In genomic region chr12:102062419-102062806, GRCh38 we compare ENCODE assay signal across 8 cellular contexts. TPM values are rescaled to one million over a fixed set of nuclear protein-coding genes. Genes with fewer than 3 reads are reported as not detected.
DNase-seq lines count a peak whose midpoint lies in the region; ATAC-seq lines count a peak whose summit lies in the region.

No MANE protein-coding gene starts in this region.

- peaks cover 5% of the 10 kb centered on the region for H3K4me1 ChIP-seq in iPS-18a (ENCODE audit: control insufficient read depth, low read depth, low read length)
- H3K4me1 ChIP-seq in stomach smooth muscle (ENCODE audit: control insufficient read depth, insufficient read depth, low read length) = peaks cover 4% of the 10 kb centered on the region

- peak overlapping the region; percentile 94 for H3K4me3 Mint-ChIP-seq in activated T-cell treated with anti-CD3 and anti-CD28 coated beads, Interleukin-2, amount 50 U/mL, for 24 hours
- H3K4me3 Mint-ChIP-seq in activated CD4-positive, alpha-beta memory T cell treated with anti-CD3 and anti-CD28 coated beads, Interleukin-2, amount 10 ng/mL, durations not matched to agents 7 days and 5 days = peak overlapping the region; percentile 82

- H3K27me3 ChIP-seq in iPS-18a (ENCODE audit: control insufficient read depth, insufficient read depth, low read length) (no peaks in the 10 kb centered on the region), stomach smooth muscle (ENCODE audit: control insufficient read depth in 1 of 2, insufficient read depth in 2 of 2, low read length in 2 of 2) (no peaks in the 10 kb centered on the region)

- no peaks in the 10 kb centered on the region for H3K9me3 Mint-ChIP-seq in activated T-cell treated with anti-CD3 and anti-CD28 coated beads, Interleukin-2, amount 50 U/mL, for 24 hours
- H3K9me3 Mint-ChIP-seq in activated CD4-positive, alpha-beta memory T cell treated with anti-CD3 and anti-CD28 coated beads, Interleukin-2, amount 10 ng/mL, durations not matched to agents 7 days and 5 days = no peaks in the 10 kb centered on the region

- H3K4me3 ChIP-seq in iPS-18a (ENCODE audit: low read length) (peak overlapping the region; percentile 88), stomach smooth muscle (ENCODE audit: low read length in 2 of 2) (peak overlapping the region; percentile 91 to 94)

- peak overlapping the region; percentile 98 for H3K27ac Mint-ChIP-seq in activated T-cell treated with anti-CD3 and anti-CD28 coated beads, Interleukin-2, amount 50 U/mL, for 24 hours
- H3K27ac Mint-ChIP-seq in activated CD4-positive, alpha-beta memory T cell treated with anti-CD3 and anti-CD28 coated beads, Interleukin-2, amount 10 ng/mL, durations not matched to agents 7 days and 5 days = peak overlapping the region; percentile 89

- ATAC-seq in GM21717 (IDR thresholded peaks at IDR 0.05; ENCODE audit: unreplicated experiment) = no peak

- H3K9me3 ChIP-seq in iPS-18a (ENCODE audit: control insufficient read depth, low read depth, low read length) (no peaks in the 10 kb centered on the region), stomach smooth muscle (ENCODE audit: control insufficient read depth in 2 of 2, low read length in 2 of 2) (no peaks in the 10 kb centered on the region)

- H3K9ac ChIP-seq in iPS-18a (ENCODE audit: low read length) (no peak overlapping the region), stomach smooth muscle (ENCODE audit: low read length in 2 of 2) (no peak overlapping the region)

- H3K36me3 ChIP-seq in iPS-18a (ENCODE audit: control insufficient read depth, low read depth, low read length) = no peaks in the 10 kb centered on the region
- H3K36me3 ChIP-seq in stomach smooth muscle (ENCODE audit: control insufficient read depth in 2 of 2, insufficient read depth in 2 of 2, low read length in 2 of 2) = peaks cover 0 to 8% of the 10 kb centered on the region in 2 donors

- no peak overlapping the region for H3K27ac ChIP-seq in iPS-18a (ENCODE audit: low read length)
- H3K27ac ChIP-seq in stomach smooth muscle (ENCODE audit: low read length) = no peak overlapping the region

- peaks cover 34% of the 10 kb centered on the region for H3K4me1 Mint-ChIP-seq in activated T-cell treated with anti-CD3 and anti-CD28 coated beads, Interleukin-2, amount 50 U/mL, for 24 hours (ENCODE audit: low read depth)
- peaks cover 47% of the 10 kb centered on the region for H3K4me1 Mint-ChIP-seq in activated CD4-positive, alpha-beta memory T cell treated with anti-CD3 and anti-CD28 coated beads, Interleukin-2, amount 10 ng/mL, durations not matched to agents 7 days and 5 days

- POLR2A ChIA-PET in activated CD4-positive, alpha-beta memory T cell treated with anti-CD3 and anti-CD28 coated beads, Interleukin-2, amount 10 ng/mL, durations not matched to agents 7 days and 5 days (lab: Charles Lee) = interaction anchor here (0.6 to 2.5 kb wide), 21 partner anchors 12 to 1868 kb away, joined by 3 to 48 read pairs (median 4); partner anchors contain the start of genes HSP90B1, NUP37 and PARPBP

- H3K36me3 Mint-ChIP-seq in activated T-cell treated with anti-CD3 and anti-CD28 coated beads, Interleukin-2, amount 50 U/mL, for 24 hours (ENCODE audit: low read depth) = peaks cover 35% of the 10 kb centered on the region
- H3K36me3 Mint-ChIP-seq in activated CD4-positive, alpha-beta memory T cell treated with anti-CD3 and anti-CD28 coated beads, Interleukin-2, amount 10 ng/mL, durations not matched to agents 7 days and 5 days (ENCODE audit: low read depth) = peaks cover 34% of the 10 kb centered on the region

- H3K27me3 Mint-ChIP-seq in activated T-cell treated with anti-CD3 and anti-CD28 coated beads, Interleukin-2, amount 50 U/mL, for 24 hours = peaks cover 4% of the 10 kb centered on the region
- no peaks in the 10 kb centered on the region for H3K27me3 Mint-ChIP-seq in activated CD4-positive, alpha-beta memory T cell treated with anti-CD3 and anti-CD28 coated beads, Interleukin-2, amount 10 ng/mL, durations not matched to agents 7 days and 5 days

- CTCF ChIA-PET in activated CD4-positive, alpha-beta memory T cell treated with anti-CD3 and anti-CD28 coated beads, Interleukin-2, amount 10 ng/mL, durations not matched to agents 7 days and 5 days (lab: Charles Lee) = interaction anchor here (0.8 to 1.3 kb wide), 2 partner anchors 58 to 232 kb away, joined by 3 to 5 read pairs; partner anchors contain the start of gene GNPTAB

- DNase-seq in activated T-cell treated with anti-CD3 and anti-CD28 coated beads, Interleukin-2, amount 50 U/mL, for 24 hours = no peak
- DNase-seq in activated T-cell treated with anti-CD3 and anti-CD28 coated beads for 4 hours (no peak), NCI-H2196 (lab: John Stamatoyannopoulos, UW; ENCODE audit: unreplicated experiment) (no peak), GM19240 (ENCODE audit: insufficient read length, low spot score) (no peak)
- no peak for DNase-seq in activated CD4-positive, alpha-beta memory T cell treated with anti-CD3 and anti-CD28 coated beads, Interleukin-2, amount 10 ng/mL, durations not matched to agents 7 days and 5 days

RNA-seq across cellular contexts. Expression of gene WASHC3, which starts 0.6 kb away (rescaled TPM):
- 10 to 100 TPM; 53.4 to 54.7 TPM for total RNA-seq in activated CD4-positive, alpha-beta memory T cell treated with anti-CD3 and anti-CD28 coated beads, Interleukin-2, amount 10 ng/mL, durations not matched to agents 7 days and 5 days

RNA-seq across cellular contexts. Expression of gene NUP37, which starts 57.5 kb away (rescaled TPM):
- 10 to 100 TPM; 59.9 to 65.9 TPM for total RNA-seq in activated CD4-positive, alpha-beta memory T cell treated with anti-CD3 and anti-CD28 coated beads, Interleukin-2, amount 10 ng/mL, durations not matched to agents 7 days and 5 days

RNA-seq across cellular contexts. Expression of gene PARPBP, which starts 57.6 kb away (rescaled TPM):
- 10 to 100 TPM; 18.8 to 25.3 TPM for total RNA-seq in activated CD4-positive, alpha-beta memory T cell treated with anti-CD3 and anti-CD28 coated beads, Interleukin-2, amount 10 ng/mL, durations not matched to agents 7 days and 5 days
